10 cellular contexts compared by ENCODE assay signal in genomic region chr15:99545605-99546004, GRCh38.
"Had no signal": no experiment of that assay in that cellular context is flagged by ENCODE, and none has a peak within 500 bp of the region (broad histone marks: within the 10 kb centered on the region; RNA-seq: fewer than 3 reads in every experiment).

No MANE protein-coding gene starts in this region.

- H3K4me3 ChIP-seq: cardiac muscle cell, dorsolateral prefrontal cortex, sigmoid colon had no signal

- H3K27me3 ChIP-seq: cardiac muscle cell, dorsolateral prefrontal cortex, sigmoid colon had no signal

- DNase-seq: activated CD4-positive, alpha-beta memory T cell treated with anti-CD3 and anti-CD28 coated beads, Interleukin-2, amount 10 ng/mL, durations not matched to agents 7 days and 5 days; activated T-cell treated with anti-CD3 and anti-CD28 coated beads, Interleukin-2, amount 50 U/mL, for 24 hours; dorsolateral prefrontal cortex; foreskin melanocyte; midbrain; sigmoid colon; stimulated activated CD4-positive, alpha-beta T cell treated with anti-CD3 and anti-CD28 coated beads, Interleukin-12 subunit alpha, Interleukin-12 subunit beta, amount 100 ng/mL, for 4 hours; stimulated activated CD4-positive, alpha-beta T cell treated with anti-CD3 and anti-CD28 coated beads, Interleukin-2, amount 100 ng/mL, for 24 hours; T-helper 1 cell had no signal

- H3K36me3 ChIP-seq: cardiac muscle cell, sigmoid colon had no signal

- H3K4me1 ChIP-seq: sigmoid colon had no signal

- H3K9me3 ChIP-seq: sigmoid colon had no signal

- H3K27ac ChIP-seq: cardiac muscle cell, dorsolateral prefrontal cortex, sigmoid colon had no signal
